ENCODE assay signal across 7 cellular contexts in the genomic region with DNA sequence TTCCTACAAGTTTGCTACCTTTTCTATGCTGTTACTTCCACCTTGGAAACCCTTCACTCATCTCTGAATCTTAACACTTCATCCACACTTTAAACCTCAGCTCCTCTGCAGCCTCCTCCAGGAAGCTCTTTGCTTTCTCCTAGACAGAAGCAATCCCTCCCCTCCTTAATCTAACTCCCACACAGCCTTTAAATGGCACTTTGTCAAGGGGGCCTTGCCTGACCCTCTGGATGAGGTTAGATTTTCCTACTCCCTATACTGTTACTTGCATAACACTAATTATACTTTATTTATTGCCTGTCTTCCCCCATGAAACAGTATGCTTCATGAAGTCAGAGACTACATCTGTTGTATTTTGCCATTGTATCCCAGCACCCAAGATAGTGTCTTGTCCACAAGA.
"Had no signal": no experiment of that assay in that cellular context is flagged by ENCODE, and none has a peak within 500 bp of the region (broad histone marks: within the 10 kb centered on the region; RNA-seq: fewer than 3 reads in every experiment).

No MANE protein-coding gene starts in this region.

- H3K27ac Mint-ChIP-seq: GM23338, H9, HFFc6 had no signal

- H3K4me3 ChIP-seq: GM23338, K562 had no signal

- DNase-seq: H9, HCEC 1CT, HFFc6, IMR-90, KG1 had no signal

- H3K4me3 Mint-ChIP-seq: GM23338, H9, HFFc6 had no signal

- ATAC-seq: GM23338, K562 had no signal

- H3K9me3 Mint-ChIP-seq: GM23338, H9, HFFc6 had no signal
